In genomic region chr1:119816407-119816806, GRCh38 we compare ENCODE assay signal across 18 cellular contexts. TPM values are rescaled to one million over a fixed set of nuclear protein-coding genes. Genes with fewer than 3 reads are reported as not detected.
A peak's percentile ranks its signal among the peaks of the same experiment; 100 is the strongest.
DNase-seq lines count a peak whose midpoint lies in the region; FAIRE-seq and TF ChIP-seq lines count a peak whose summit lies in the region.
"Had no signal": no experiment of that assay in that cellular context is flagged by ENCODE, and none has a peak within 500 bp of the region (broad histone marks: within the 10 kb centered on the region; RNA-seq: fewer than 3 reads in every experiment).

No MANE protein-coding gene starts in this region.

- intact Hi-C loops in endothelial cell of umbilical vein (cut with micrococcal nuclease), result no loop called here
- intact Hi-C loops in CD4-positive, alpha-beta memory T cell (cut with micrococcal nuclease), result no loop called here
- intact Hi-C loops in activated T-helper 2 cell treated with anti-CD3 and anti-CD28 coated beads, Interferon-gamma antibody, Interleukin-2, Interleukin-4, amounts not matched to agents 10 μg/mL and 5 μg/mL and 100 μg/mL, durations not matched to agents 14 hours and 24 hours and 36 hours (cut with micrococcal nuclease), result no loop called here

- FAIRE-seq in endothelial cell of umbilical vein (lab: Jason Lieb, UNC), result no peak
- FAIRE-seq: H1 had no signal

- no peaks in the 10 kb centered on the region for H4K20me1 ChIP-seq in endothelial cell of umbilical vein (replicated peaks; ENCODE audit: control insufficient read depth, extremely low read depth, insufficient read depth, low read length)

- H3K27me3 Mint-ChIP-seq in CD4-positive, alpha-beta memory T cell, result peaks cover 7 to 11% of the 10 kb centered on the region in 2 donors
- H3K27me3 Mint-ChIP-seq in activated T-helper 2 cell treated with anti-CD3 and anti-CD28 coated beads, Interferon-gamma antibody, Interleukin-2, Interleukin-4, amounts not matched to agents 10 μg/mL and 5 μg/mL and 100 μg/mL, durations not matched to agents 14 hours and 24 hours and 36 hours (ENCODE audit: low read depth), result peaks cover 42% of the 10 kb centered on the region

- POLR2A ChIA-PET in endothelial cell of umbilical vein (lab: Charles Lee), result no interaction called here
- POLR2A ChIA-PET in CD4-positive, alpha-beta memory T cell (lab: Charles Lee; ENCODE audit: partially characterized antibody), result no interaction called here

- H3K4me3 ChIP-seq in endothelial cell of umbilical vein (replicated peaks in 1 of 3; ENCODE audit: insufficient read depth in 1 of 3, low read depth in 1 of 3, low read length in 3 of 3) (no peak overlapping the region), mucosa of rectum (ENCODE audit: low read length in 2 of 2) (peak overlapping the region in 1 of 2 donors; percentile 34)
- no peak overlapping the region for H3K4me3 ChIP-seq in CD4-positive, alpha-beta memory T cell (ENCODE audit: low read length in 2 of 2)

- no peak overlapping the region for H3K4me2 ChIP-seq in endothelial cell of umbilical vein (ENCODE audit: insufficient read depth, low read length)

- TF ChIP-seq CTCF in endothelial cell of umbilical vein (IDR thresholded peaks at IDR 0.05; ENCODE audit: extremely low read depth in 1 of 2, insufficient read depth in 1 of 2, low read depth in 1 of 2, low read length in 2 of 2), result no peak

- no peak overlapping the region for H2AFZ ChIP-seq in endothelial cell of umbilical vein (ENCODE audit: low read depth, low read length)

- H3K36me3 Mint-ChIP-seq in CD4-positive, alpha-beta memory T cell, result no peaks in the 10 kb centered on the region
- no peaks in the 10 kb centered on the region for H3K36me3 Mint-ChIP-seq in activated T-helper 2 cell treated with anti-CD3 and anti-CD28 coated beads, Interferon-gamma antibody, Interleukin-2, Interleukin-4, amounts not matched to agents 10 μg/mL and 5 μg/mL and 100 μg/mL, durations not matched to agents 14 hours and 24 hours and 36 hours (ENCODE audit: low read depth)

- H3K4me3 Mint-ChIP-seq in CD4-positive, alpha-beta memory T cell, result no peak overlapping the region
- H3K4me3 Mint-ChIP-seq in activated T-helper 2 cell treated with anti-CD3 and anti-CD28 coated beads, Interferon-gamma antibody, Interleukin-2, Interleukin-4, amounts not matched to agents 10 μg/mL and 5 μg/mL and 100 μg/mL, durations not matched to agents 14 hours and 24 hours and 36 hours (ENCODE audit: low read depth), result no peak overlapping the region
- H3K4me3 Mint-ChIP-seq: activated T-helper 17 cell treated with anti-CD3 and anti-CD28 coated beads, Interleukin-2, amount 50 U/mL, for 72 hours had no signal

- H3K79me2 ChIP-seq in endothelial cell of umbilical vein (ENCODE audit: control insufficient read depth, insufficient read depth, low read length), result no peaks in the 10 kb centered on the region

- H3K27me3 ChIP-seq in endothelial cell of umbilical vein (ENCODE audit: control insufficient read depth in 2 of 2, insufficient read depth in 2 of 2, low read length in 2 of 2) (peaks cover 15 to 32% of the 10 kb centered on the region in 2 experiments), mucosa of rectum (ENCODE audit: control insufficient read depth in 2 of 2, insufficient read depth in 2 of 2, low read length in 2 of 2) (no peaks in the 10 kb centered on the region)
- H3K27me3 ChIP-seq in CD4-positive, alpha-beta memory T cell (ENCODE audit: insufficient read depth, low read length), result no peaks in the 10 kb centered on the region

- no peaks in the 10 kb centered on the region for H3K9me3 ChIP-seq in endothelial cell of umbilical vein (replicated peaks; ENCODE audit: control insufficient read depth, insufficient read depth, low read length)
- no peaks in the 10 kb centered on the region for H3K9me3 ChIP-seq in mucosa of rectum (ENCODE audit: control insufficient read depth in 2 of 2, low read length in 2 of 2)
- no peaks in the 10 kb centered on the region for H3K9me3 ChIP-seq in CD4-positive, alpha-beta memory T cell (ENCODE audit: control insufficient read depth in 1 of 2, low read length in 2 of 2)

- H3K9me3 Mint-ChIP-seq in CD4-positive, alpha-beta memory T cell, result peaks cover 0 to 7% (median 2%) of the 10 kb centered on the region in 8 donors
- H3K9me3 Mint-ChIP-seq in activated T-helper 2 cell treated with anti-CD3 and anti-CD28 coated beads, Interferon-gamma antibody, Interleukin-2, Interleukin-4, amounts not matched to agents 10 μg/mL and 5 μg/mL and 100 μg/mL, durations not matched to agents 14 hours and 24 hours and 36 hours, result no peaks in the 10 kb centered on the region
- H3K9me3 Mint-ChIP-seq: activated T-helper 17 cell treated with anti-CD3 and anti-CD28 coated beads, Interleukin-2, amount 50 U/mL, for 72 hours had no signal

- dilution Hi-C loops in endothelial cell of umbilical vein (cut with MboI; ENCODE audit: extremely low pct_ligation_motif_present, low sequenced_read_pairs), result no loop called here

- DNase-seq in DMS53 (lab: John Stamatoyannopoulos, UW) (peak; percentile 66), LoVo (ENCODE audit: low spot score) (peak; percentile 90), endothelial cell of umbilical vein (ENCODE audit: low read depth, low spot score) (peak; percentile 3), RPMI8226 (no peak), SHP77 (lab: John Stamatoyannopoulos, UW) (no peak)
- no peak for DNase-seq in CD4-positive, alpha-beta memory T cell
- no peak for DNase-seq in activated T-helper 2 cell treated with anti-CD3 and anti-CD28 coated beads, Interferon-gamma antibody, Interleukin-2, Interleukin-4, amounts not matched to agents 10 μg/mL and 5 μg/mL and 100 μg/mL, durations not matched to agents 14 hours and 24 hours and 36 hours (ENCODE audit: low spot score)
- DNase-seq: activated CD4-positive, alpha-beta T cell treated with anti-CD3 and anti-CD28 coated beads, Interleukin-2, amount 50 U/mL, for 4 hours; aorta; effector CD8-positive, alpha-beta T cell; NCI-H2029 treated with DMSO at 0.1 percent for 48 hours; NCI-H748 treated with DMSO at 0.1 percent for 48 hours; posterior cingulate gyrus; T-helper 9 cell had no signal

- H3K27ac Mint-ChIP-seq in CD4-positive, alpha-beta memory T cell, result no peak overlapping the region
- no peak overlapping the region for H3K27ac Mint-ChIP-seq in activated T-helper 2 cell treated with anti-CD3 and anti-CD28 coated beads, Interferon-gamma antibody, Interleukin-2, Interleukin-4, amounts not matched to agents 10 μg/mL and 5 μg/mL and 100 μg/mL, durations not matched to agents 14 hours and 24 hours and 36 hours
- H3K27ac Mint-ChIP-seq: activated T-helper 17 cell treated with anti-CD3 and anti-CD28 coated beads, Interleukin-2, amount 50 U/mL, for 72 hours had no signal

- no peaks in the 10 kb centered on the region for H3K4me1 ChIP-seq in endothelial cell of umbilical vein (ENCODE audit: control insufficient read depth, extremely low read depth, insufficient read depth, low read length)
- H3K4me1 ChIP-seq in mucosa of rectum (ENCODE audit: control insufficient read depth in 2 of 2, insufficient read depth in 2 of 2, low read length in 2 of 2), result peaks cover 11 to 35% of the 10 kb centered on the region in 2 donors
- H3K4me1 ChIP-seq in CD4-positive, alpha-beta memory T cell (ENCODE audit: insufficient read depth, low read length), result no peaks in the 10 kb centered on the region

- no peak overlapping the region for H3K9ac ChIP-seq in endothelial cell of umbilical vein (replicated peaks; ENCODE audit: extremely low read depth, insufficient read depth, low read length)
- peak overlapping the region in 1 of 2 donors; percentile 21 for H3K9ac ChIP-seq in mucosa of rectum (ENCODE audit: low read depth in 1 of 2, low read length in 2 of 2)

- H3K9me1 ChIP-seq in endothelial cell of umbilical vein (replicated peaks; ENCODE audit: control insufficient read depth, extremely low read depth, insufficient read depth, low read length), result no peaks in the 10 kb centered on the region

- no TSS peak for BruUV-seq in endothelial cell of umbilical vein (replicated peaks; lab: Mats Ljungman, UMichigan)

- H3K27ac ChIP-seq in endothelial cell of umbilical vein (ENCODE audit: insufficient read depth, low read depth, low read length) (no peak overlapping the region), mucosa of rectum (ENCODE audit: low read depth in 2 of 2, low read length in 2 of 2) (peak overlapping the region; percentile 56 to 59)
- no peak overlapping the region for H3K27ac ChIP-seq in CD4-positive, alpha-beta memory T cell (ENCODE audit: low read depth, low read length)
- H3K27ac ChIP-seq: RWPE1 had no signal

- H3K36me3 ChIP-seq in endothelial cell of umbilical vein (ENCODE audit: control insufficient read depth in 2 of 2, extremely low read depth in 1 of 2, insufficient read depth in 2 of 2, low read length in 2 of 2) (no peaks in the 10 kb centered on the region), mucosa of rectum (ENCODE audit: control insufficient read depth in 2 of 2, insufficient read depth in 2 of 2, low read length in 2 of 2) (no peaks in the 10 kb centered on the region)
- H3K36me3 ChIP-seq in CD4-positive, alpha-beta memory T cell (ENCODE audit: insufficient read depth, low read length), result no peaks in the 10 kb centered on the region

- no peak for TF ChIP-seq POLR2A in endothelial cell of umbilical vein (IDR thresholded peaks at IDR 0.05; ENCODE audit: low read depth, low read length)

- peaks cover 0 to 4% (median 0%) of the 10 kb centered on the region in 4 donors for H3K4me1 Mint-ChIP-seq in CD4-positive, alpha-beta memory T cell
- H3K4me1 Mint-ChIP-seq in activated T-helper 2 cell treated with anti-CD3 and anti-CD28 coated beads, Interferon-gamma antibody, Interleukin-2, Interleukin-4, amounts not matched to agents 10 μg/mL and 5 μg/mL and 100 μg/mL, durations not matched to agents 14 hours and 24 hours and 36 hours (ENCODE audit: low read depth), result peaks cover 3% of the 10 kb centered on the region
- H3K4me1 Mint-ChIP-seq: activated T-helper 17 cell treated with anti-CD3 and anti-CD28 coated beads, Interleukin-2, amount 50 U/mL, for 72 hours had no signal

- CTCF ChIA-PET in endothelial cell of umbilical vein (lab: Charles Lee), result interaction anchor here (1.4 to 2.3 kb wide), 2 partner anchors 7 to 132 kb away, joined by 4 to 8 read pairs; no protein-coding TSS in a partner anchor
- CTCF ChIA-PET in CD4-positive, alpha-beta memory T cell (lab: Charles Lee; ENCODE audit: partially characterized antibody), result interaction anchor here (1.2 kb wide), 1 partner anchor 9 kb away, joined by 8 read pairs; no protein-coding TSS in a partner anchor

RNA-seq across cellular contexts. Expression of gene REG4, which starts 5.1 kb away (rescaled TPM):
- not detected in 2 replicates for total RNA-seq in endothelial cell of umbilical vein
- polyA plus RNA-seq in endothelial cell of umbilical vein, result not detected in 2 replicates
- not detected in 2 replicates for polyA plus RNA-seq in endothelial cell of umbilical vein (2011; cell fraction: cytosol; rRNA removed)
- not detected in 2 replicates for polyA plus RNA-seq in endothelial cell of umbilical vein (2011; cell fraction: nucleus; rRNA removed)
- polyA plus RNA-seq in endothelial cell of umbilical vein (2012), result not detected in 2 replicates
- not detected in 2 replicates for polyA minus RNA-seq in endothelial cell of umbilical vein
- not detected for polyA minus RNA-seq in endothelial cell of umbilical vein (2011; cell fraction: cytosol; rRNA and poly(A)+ RNA removed)
- not detected in 2 replicates for polyA minus RNA-seq in endothelial cell of umbilical vein (2011; cell fraction: nucleus; rRNA and poly(A)+ RNA removed)
- total RNA-seq in CD4-positive, alpha-beta memory T cell, result under 1 TPM in 1 of 2 experiments, not detected in 1; 0.25 TPM
- polyA plus RNA-seq in CD4-positive, alpha-beta memory T cell, result under 1 TPM in 1 of 2 donors, not detected in 1; 0.18 TPM
- 0.18 TPM in 1 of 2 replicates, not detected in the other for total RNA-seq in activated T-helper 2 cell treated with anti-CD3 and anti-CD28 coated beads, Interferon-gamma antibody, Interleukin-2, Interleukin-4, amounts not matched to agents 10 μg/mL and 5 μg/mL and 100 μg/mL, durations not matched to agents 14 hours and 24 hours and 36 hours
- total RNA-seq: aorta, H1 had no signal
- polyA plus RNA-seq: H1 had no signal

RNA-seq across cellular contexts. Expression of gene HMGCS2, which starts 47.7 kb away (rescaled TPM):
- not detected in 2 replicates for total RNA-seq in endothelial cell of umbilical vein
- polyA plus RNA-seq in endothelial cell of umbilical vein, result not detected in 2 replicates
- polyA plus RNA-seq in endothelial cell of umbilical vein (2011; cell fraction: cytosol; rRNA removed), result not detected in 2 replicates
- not detected in 2 replicates for polyA plus RNA-seq in endothelial cell of umbilical vein (2011; cell fraction: nucleus; rRNA removed)
- not detected in 2 replicates for polyA plus RNA-seq in endothelial cell of umbilical vein (2012)
- not detected in 2 replicates for polyA minus RNA-seq in endothelial cell of umbilical vein
- not detected for polyA minus RNA-seq in endothelial cell of umbilical vein (2011; cell fraction: cytosol; rRNA and poly(A)+ RNA removed)
- polyA minus RNA-seq in endothelial cell of umbilical vein (2011; cell fraction: nucleus; rRNA and poly(A)+ RNA removed), result not detected in 2 replicates
- not detected for total RNA-seq in CD4-positive, alpha-beta memory T cell
- not detected for polyA plus RNA-seq in CD4-positive, alpha-beta memory T cell
- not detected in 2 replicates for total RNA-seq in activated T-helper 2 cell treated with anti-CD3 and anti-CD28 coated beads, Interferon-gamma antibody, Interleukin-2, Interleukin-4, amounts not matched to agents 10 μg/mL and 5 μg/mL and 100 μg/mL, durations not matched to agents 14 hours and 24 hours and 36 hours
- total RNA-seq: activated T-helper 17 cell treated with anti-CD3 and anti-CD28 coated beads, Interleukin-2, amount 50 U/mL, for 72 hours; aorta; H1 had no signal
- polyA plus RNA-seq: H1 had no signal

Comparison
In these comparisons a context has a peak if more than half of its experiments do, and no peak if none do; other contexts are left out.
1. DNase-seq: peak in DMS53 (single experiment), LoVo (single experiment) and endothelial cell of umbilical vein (single experiment); none in CD4-positive, alpha-beta memory T cell (0 of 5), RPMI8226 (single experiment), activated T-helper 2 cell treated with anti-CD3 and anti-CD28 coated beads, Interferon-gamma antibody, Interleukin-2, Interleukin-4, amounts not matched to agents 10 μg/mL and 5 μg/mL and 100 μg/mL, durations not matched to agents 14 hours and 24 hours and 36 hours (single experiment) and SHP77 (0 of 2).
2. H3K27ac ChIP-seq: peak in mucosa of rectum (2 of 2); none in endothelial cell of umbilical vein (single experiment) and CD4-positive, alpha-beta memory T cell (single experiment).